ENCODE assay signal across 28 cellular contexts in the genomic region with DNA sequence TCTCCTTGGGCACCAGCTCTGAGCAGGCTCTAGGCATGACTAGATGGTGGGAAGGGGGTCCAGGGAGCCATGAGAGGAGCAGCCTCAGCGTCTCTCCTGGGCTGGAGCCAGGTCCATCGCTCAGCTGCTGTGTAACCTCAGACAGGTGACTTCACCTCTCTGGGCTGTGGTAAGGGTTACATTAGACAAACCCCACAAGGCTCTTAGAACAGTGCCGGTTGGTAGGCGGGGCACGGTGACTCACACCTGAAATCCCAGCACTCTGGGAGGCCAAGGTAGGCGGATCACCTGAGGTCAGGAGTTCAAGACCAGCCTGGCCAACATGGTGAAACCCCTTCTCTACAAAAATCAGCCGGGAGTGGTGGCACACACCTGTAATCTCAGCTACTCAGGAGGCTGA. TPM values are rescaled to one million over a fixed set of nuclear protein-coding genes. Genes with fewer than 3 reads are reported as not detected.
"Had no signal": no experiment of that assay in that cellular context is flagged by ENCODE, and none has a peak within 500 bp of the region (broad histone marks: within the 10 kb centered on the region; RNA-seq: fewer than 3 reads in every experiment).

No MANE protein-coding gene starts in this region.

- H3K9me3 ChIP-seq: gastrocnemius medialis, left ventricle myocardium inferior, mucosa of descending colon, pancreas, prostate gland, sigmoid colon, suprapubic skin, tibial artery, upper lobe of right lung had no signal

- FAIRE-seq: bronchial epithelial cell, colon, islet of Langerhans, pancreas, small intestine had no signal

- H3K27ac ChIP-seq: epithelial cell of prostate, gastrocnemius medialis, left ventricle myocardium inferior, pancreas, prostate gland, sigmoid colon, suprapubic skin, tibial artery, upper lobe of right lung had no signal

- H3K4me1 ChIP-seq: pancreas, prostate gland, upper lobe of right lung had no signal

- H3K4me3 ChIP-seq: gastrocnemius medialis, left ventricle myocardium inferior, lung, mucosa of descending colon, pancreas, prostate gland, sigmoid colon, suprapubic skin, tibial artery, upper lobe of right lung had no signal

- H3K27me3 ChIP-seq: pancreas had no signal

- ATAC-seq: activated naive CD4-positive, alpha-beta T cell treated with anti-CD3 and anti-CD28 coated beads, Interleukin-2, amount 50 U/mL, for 72 hours; activated T-cell treated with anti-CD3 and anti-CD28 coated beads, Interleukin-2, amount 50 U/mL, for 4 hours; gastrocnemius medialis; mucosa of descending colon; pancreas; stimulated activated memory B cell treated with anti-CD40 and anti-IgM and Interleukin-4, amounts not matched to agents 10 μg/mL and 1 μg/mL and 100 μg/mL, for 72 hours; upper lobe of right lung had no signal

- H3K36me3 ChIP-seq: gastrocnemius medialis, left ventricle myocardium inferior, pancreas, prostate gland, sigmoid colon, suprapubic skin, tibial artery, upper lobe of right lung had no signal

- DNase-seq: activated CD4-positive, alpha-beta memory T cell treated with anti-CD3 and anti-CD28 coated beads for 36 hours; activated naive CD4-positive, alpha-beta T cell; activated T-cell treated with anti-CD3 and anti-CD28 coated beads, Interleukin-2, amount 50 U/mL, for 4 hours; dermis blood vessel endothelial cell; effector CD4-positive, alpha-beta T cell; gastrocnemius medialis; glutamatergic neuron; left ventricle myocardium inferior; mucosa of descending colon; nephron progenitor cell; pancreas; retina; sigmoid colon; small intestine; stimulated activated CD4-positive, alpha-beta T cell treated with anti-CD3 and anti-CD28 coated beads, Interleukin-4, amount 100 ng/mL, for 24 hours; T-helper 2 cell; tibial artery; upper lobe of right lung had no signal

RNA-seq across cellular contexts. Expression of a gene that starts 18.1 kb away (rescaled TPM):
- total RNA-seq: left ventricle myocardium inferior, mesenteric fat pad had no signal
